11 cellular contexts compared by ENCODE assay signal in genomic region chr12:111035578-111036301, GRCh38. TPM values are rescaled to one million over a fixed set of nuclear protein-coding genes. Genes with fewer than 3 reads are reported as not detected.
DNase-seq lines count a peak whose midpoint lies in the region; ATAC-seq, FAIRE-seq and TF ChIP-seq lines count a peak whose summit lies in the region.
"Had no signal": no experiment of that assay in that cellular context is flagged by ENCODE, and none has a peak within 500 bp of the region (broad histone marks: within the 10 kb centered on the region; RNA-seq: fewer than 3 reads in every experiment).

No MANE protein-coding gene starts in this region.

- H3K4me1 ChIP-seq in HepG2 (ENCODE audit: insufficient read depth, low read length) (no peaks in the 10 kb centered on the region), right lobe of liver (peaks cover 0 to 15% (median 3%) of the 10 kb centered on the region in 4 donors)

- no peak overlapping the region for H3K9ac ChIP-seq in HepG2 (ENCODE audit: insufficient read depth, low read depth, low read length)

- TF ChIP-seq CTCF in HepG2 (CRISPR knock-in tag; IDR thresholded peaks at IDR 0.05) = no peak
- no peak for TF ChIP-seq CTCF in right lobe of liver (IDR thresholded peaks at IDR 0.05)
- TF ChIP-seq CTCF in glutamatergic neuron (IDR thresholded peaks at IDR 0.05; ENCODE audit: partially characterized antibody, unreplicated experiment) = no peak
- no peak for TF ChIP-seq CTCF in coronary artery (IDR thresholded peaks at IDR 0.05)

- intact Hi-C loops in HepG2 (cut with micrococcal nuclease; ENCODE audit: unreplicated experiment) (no loop called here), right lobe of liver (cut with DNase I) (no loop called here)

- no peak for TF ChIP-seq RAD21 in HepG2 (CRISPR knock-in tag; IDR thresholded peaks at IDR 0.05)

- CTCF ChIA-PET in HepG2 (lab: Yijun Ruan, JAX; ENCODE audit: low intra/inter-chr PET ratio, low total read pairs) = no interaction called here

- no peak for FAIRE-seq in HepG2 (lab: Jason Lieb, UNC)
- FAIRE-seq: GM18507 had no signal

- no peak for TF ChIP-seq EP300 in HepG2 (IDR thresholded peaks at IDR 0.05; ENCODE audit: low read depth in 2 of 2, low read length in 2 of 2)
- TF ChIP-seq EP300 in HepG2 (CRISPR knock-in tag; IDR thresholded peaks at IDR 0.05; ENCODE audit: borderline replicate concordance) = no peak

- no peak for TF ChIP-seq POLR2A in HepG2 (IDR thresholded peaks at IDR 0.05; ENCODE audit: insufficient read depth in 1 of 2, low read depth in 2 of 2, low read length in 2 of 2)
- TF ChIP-seq POLR2A in right lobe of liver (IDR thresholded peaks at IDR 0.05) = no peak

- ATAC-seq in HepG2 = no peak
- ATAC-seq in right lobe of liver = no peak
- no peak for ATAC-seq in stimulated activated naive B cell treated with anti-CD40 and anti-IgM and Interleukin-4, amounts not matched to agents 10 μg/mL and 1 μg/mL and 100 μg/mL, for 72 hours (replicated peaks)
- ATAC-seq: stimulated activated memory B cell treated with anti-CD40 and anti-IgM and Interleukin-4, amounts not matched to agents 10 μg/mL and 1 μg/mL and 100 μg/mL, for 72 hours had no signal

- POLR2A ChIA-PET in HepG2 (lab: Yijun Ruan, JAX) = no interaction called here

- peaks cover 6% of the 10 kb centered on the region for H3K27me3 Mint-ChIP-seq in glutamatergic neuron (ENCODE audit: unreplicated experiment)
- peaks cover 64 to 79% of the 10 kb centered on the region in 2 donors for H3K27me3 Mint-ChIP-seq in stimulated activated naive B cell treated with anti-CD40 and anti-IgM and Interleukin-4, amounts not matched to agents 10 μg/mL and 1 μg/mL and 100 μg/mL, for 72 hours

- H3K4me1 Mint-ChIP-seq in glutamatergic neuron (ENCODE audit: low read depth, unreplicated experiment) = peaks cover 21% of the 10 kb centered on the region
- peaks cover 12 to 28% of the 10 kb centered on the region in 2 donors for H3K4me1 Mint-ChIP-seq in stimulated activated naive B cell treated with anti-CD40 and anti-IgM and Interleukin-4, amounts not matched to agents 10 μg/mL and 1 μg/mL and 100 μg/mL, for 72 hours

- H2AFZ ChIP-seq in HepG2 (ENCODE audit: low read length) = no peak overlapping the region

- H3K27me3 ChIP-seq in HepG2 (ENCODE audit: control insufficient read depth in 1 of 2, insufficient read depth in 2 of 2, low read length in 2 of 2) (peaks cover 1 to 51% of the 10 kb centered on the region in 2 experiments; a peak in 4 of 5 replicates), right lobe of liver (no peaks in the 10 kb centered on the region)

- no peak overlapping the region for H3K4me2 ChIP-seq in HepG2 (ENCODE audit: low read depth, low read length)

- H3K4me3 ChIP-seq in HepG2 (replicated peaks in 1 of 3; ENCODE audit: insufficient read depth in 1 of 3, low read depth in 2 of 3, low read length in 3 of 3) (no peak overlapping the region), right lobe of liver (no peak overlapping the region), coronary artery (no peak overlapping the region)

- peak overlapping the region; percentile 33 for H3K27ac Mint-ChIP-seq in glutamatergic neuron (ENCODE audit: unreplicated experiment)
- H3K27ac Mint-ChIP-seq in stimulated activated naive B cell treated with anti-CD40 and anti-IgM and Interleukin-4, amounts not matched to agents 10 μg/mL and 1 μg/mL and 100 μg/mL, for 72 hours = peak overlapping the region; percentile 42
- H3K27ac Mint-ChIP-seq: activated B cell treated with CpG ODN at 0.5 μM for 24 hours; stimulated activated memory B cell treated with anti-CD40 and anti-IgM and Interleukin-4, amounts not matched to agents 10 μg/mL and 1 μg/mL and 100 μg/mL, for 72 hours had no signal

- H3K36me3 Mint-ChIP-seq in glutamatergic neuron (ENCODE audit: unreplicated experiment) = no peaks in the 10 kb centered on the region
- peaks cover 0 to 3% of the 10 kb centered on the region in 2 donors for H3K36me3 Mint-ChIP-seq in stimulated activated naive B cell treated with anti-CD40 and anti-IgM and Interleukin-4, amounts not matched to agents 10 μg/mL and 1 μg/mL and 100 μg/mL, for 72 hours
- H3K36me3 Mint-ChIP-seq: stimulated activated memory B cell treated with anti-CD40 and anti-IgM and Interleukin-4, amounts not matched to agents 10 μg/mL and 1 μg/mL and 100 μg/mL, for 72 hours had no signal

- no peak for DNase-seq in HepG2 (ENCODE audit: low spot score)
- no peak for DNase-seq in right lobe of liver
- DNase-seq in SK-N-DZ (ENCODE audit: low spot score) = peak; percentile 46
- peak; percentile 38 for DNase-seq in glutamatergic neuron
- no peak for DNase-seq in stimulated activated naive B cell treated with anti-CD40 and anti-IgM and Interleukin-4, amounts not matched to agents 10 μg/mL and 1 μg/mL and 100 μg/mL, for 72 hours
- no peak for DNase-seq in SW480 (ENCODE audit: low spot score)
- DNase-seq in coronary artery (ENCODE audit: low spot score) = no peak
- no peak for DNase-seq in NCI-H146 treated with DMSO at 0.1 percent for 48 hours (lab: John Stamatoyannopoulos, UW; ENCODE audit: unreplicated experiment)
- DNase-seq: activated B cell treated with CpG ODN at 0.5 μM for 24 hours had no signal

- WGBS in HepG2 (ENCODE audit: low lambda C conversion rate) = 24% methylated on average over 32 of the region's 36 CpGs
- 14% methylated on average over 36 of the region's 36 CpGs for WGBS in right lobe of liver (ENCODE audit: insufficient coverage, low coverage, low lambda C conversion rate, missing lambda C conversion rate)

- peaks cover 6% of the 10 kb centered on the region for H3K9me3 Mint-ChIP-seq in glutamatergic neuron (ENCODE audit: unreplicated experiment)
- peaks cover 0 to 1% of the 10 kb centered on the region in 2 donors for H3K9me3 Mint-ChIP-seq in stimulated activated naive B cell treated with anti-CD40 and anti-IgM and Interleukin-4, amounts not matched to agents 10 μg/mL and 1 μg/mL and 100 μg/mL, for 72 hours
- H3K9me3 Mint-ChIP-seq: activated B cell treated with CpG ODN at 0.5 μM for 24 hours; stimulated activated memory B cell treated with anti-CD40 and anti-IgM and Interleukin-4, amounts not matched to agents 10 μg/mL and 1 μg/mL and 100 μg/mL, for 72 hours had no signal

- no peaks in the 10 kb centered on the region for H3K9me3 ChIP-seq in HepG2 (ENCODE audit: low read length)
- no peaks in the 10 kb centered on the region for H3K9me3 ChIP-seq in right lobe of liver

- in situ Hi-C loops in HepG2 (cut with HindIII; ENCODE audit: extremely low pct_ligation_motif_present, low pct_unique_long_range_greater_than_20kb) = no loop called here

- H4K20me1 ChIP-seq in HepG2 (ENCODE audit: insufficient read depth, low read length) = no peaks in the 10 kb centered on the region

- H3K36me3 ChIP-seq in HepG2 (replicated peaks in 1 of 2; ENCODE audit: control insufficient read depth in 1 of 2, insufficient read depth in 2 of 2, low read length in 2 of 2) (no peaks in the 10 kb centered on the region), right lobe of liver (no peaks in the 10 kb centered on the region)

- no TSS peak for BruUV-seq in HepG2 (replicated peaks; lab: Mats Ljungman, UMichigan)

- no peaks in the 10 kb centered on the region for H3K79me2 ChIP-seq in HepG2 (ENCODE audit: insufficient read depth, low read length)

- H3K27ac ChIP-seq in HepG2 (ENCODE audit: extremely low read length, insufficient read depth, low read length) (no peak overlapping the region), right lobe of liver (no peak overlapping the region), coronary artery (no peak overlapping the region)

- peak overlapping the region; percentile 86 for H3K4me3 Mint-ChIP-seq in glutamatergic neuron (ENCODE audit: unreplicated experiment)
- peak overlapping the region; percentile 35 to 77 for H3K4me3 Mint-ChIP-seq in stimulated activated naive B cell treated with anti-CD40 and anti-IgM and Interleukin-4, amounts not matched to agents 10 μg/mL and 1 μg/mL and 100 μg/mL, for 72 hours

TF ChIP-seq in HepG2, 621 proteins besides CTCF, POLR2A, EP300 and RAD21:
- TF ChIP-seq EZH2 (conservative IDR thresholded peaks at IDR 0.05; ENCODE audit: low read depth, low read length) (peak; percentile 15; the same call in 1 of the 2 replicates), WIZ (CRISPR knock-in tag; IDR thresholded peaks at IDR 0.05) (no peak), HIVEP1 (CRISPR knock-in tag; IDR thresholded peaks at IDR 0.05) (no peak)

RNA-seq across cellular contexts. Expression of gene CUX2, which starts 1.8 kb away (rescaled TPM):
- total RNA-seq in HepG2 (2016; rRNA removed; fragmentation: Illumina TruSeq; extraction: Trizol) (not detected in 2 replicates), right lobe of liver (10 to 100 TPM in 5 of 6 experiments, 1 to 10 TPM in 1; 7.2 to 50.5 (median 16.7) TPM), glutamatergic neuron (ENCODE audit: unreplicated experiment) (15.2 TPM)
- not detected in 2 replicates for total RNA-seq in HepG2 (2016; cell fraction: cytosol; rRNA removed; fragmentation: Illumina TruSeq; extraction: Trizol; ENCODE audit: low read depth)
- not detected in 2 replicates for total RNA-seq in HepG2 (2016; cell fraction: insoluble cytoplasmic fraction; rRNA removed; fragmentation: Illumina TruSeq; extraction: Trizol)
- total RNA-seq in HepG2 (2016; cell fraction: membrane; rRNA removed; fragmentation: Illumina TruSeq; extraction: Trizol) = not detected in 2 replicates
- total RNA-seq in HepG2 (2016; cell fraction: nucleus; rRNA removed; fragmentation: Illumina TruSeq; extraction: Trizol) = not detected in 2 replicates
- not detected in 2 replicates for polyA plus RNA-seq in HepG2 (2011; rRNA removed)
- not detected in 2 replicates for polyA plus RNA-seq in HepG2 (2011; cell fraction: cytosol; rRNA removed)
- not detected in 2 replicates for polyA plus RNA-seq in HepG2 (2011; cell fraction: nucleus; rRNA removed)
- not detected in 2 replicates for polyA plus RNA-seq in HepG2 (2012)
- not detected in 2 replicates for polyA plus RNA-seq in HepG2 (2016; cell fraction: cytosol; fragmentation: Illumina TruSeq; extraction: Trizol; ENCODE audit: low read depth)
- polyA plus RNA-seq in HepG2 (2016; cell fraction: insoluble cytoplasmic fraction; fragmentation: Illumina TruSeq; extraction: Trizol; ENCODE audit: low read depth) = not detected in 2 replicates
- polyA plus RNA-seq in HepG2 (2016; cell fraction: membrane; fragmentation: Illumina TruSeq; extraction: Trizol; ENCODE audit: low read depth) = not detected in 2 replicates
- polyA plus RNA-seq in HepG2 (2016; cell fraction: nucleus; fragmentation: Illumina TruSeq; extraction: Trizol; ENCODE audit: insufficient read depth, low read depth) = not detected in 2 replicates
- polyA minus RNA-seq in HepG2 (2011; rRNA and poly(A)+ RNA removed; ENCODE audit: low replicate concordance) = not detected in 2 replicates
- not detected in 2 replicates for polyA minus RNA-seq in HepG2 (2011; cell fraction: cytosol; rRNA and poly(A)+ RNA removed)
- not detected in 2 replicates for polyA minus RNA-seq in HepG2 (2011; cell fraction: nucleus; rRNA and poly(A)+ RNA removed)
- polyA plus RNA-seq in SK-N-DZ (2014; cell fraction: cytosol; rRNA removed) = 7.8 and 8.0 TPM in 2 replicates
- 4.2 and 11.8 TPM in 2 replicates for polyA plus RNA-seq in SK-N-DZ (2014; cell fraction: nucleus; rRNA removed)
- total RNA-seq: activated B cell treated with CpG ODN at 0.5 μM for 24 hours had no signal

Comparison
In these comparisons a context has a peak if more than half of its experiments do, and no peak if none do; other contexts are left out.
1. RNA of gene CUX2, which starts 1.8 kb away (total RNA-seq): 7.2 to 50.5 TPM in right lobe of liver and 15.2 TPM in glutamatergic neuron (single experiment); not detected in HepG2; every median in the first group is over 4 times any median in the second.
2. DNase-seq: peak in SK-N-DZ (single experiment) and glutamatergic neuron (single experiment); none in HepG2 (single experiment), right lobe of liver (0 of 3), stimulated activated naive B cell treated with anti-CD40 and anti-IgM and Interleukin-4, amounts not matched to agents 10 μg/mL and 1 μg/mL and 100 μg/mL, for 72 hours (single experiment), SW480 (single experiment), coronary artery (single experiment) and NCI-H146 treated with DMSO at 0.1 percent for 48 hours (single experiment).